Comparison of ENCODE assay signal across 8 cellular contexts in genomic region chr12:120013659-120014380, GRCh38. TPM values are rescaled to one million over a fixed set of nuclear protein-coding genes. Genes with fewer than 3 reads are reported as not detected.
DNase-seq lines count a peak whose midpoint lies in the region; ATAC-seq lines count a peak whose summit lies in the region.

No MANE protein-coding gene starts in this region.

- peak overlapping the region; percentile 95 for H3K27ac ChIP-seq in CD4-positive, alpha-beta memory T cell (ENCODE audit: low read depth, low read length)

- POLR2A ChIA-PET in CD4-positive, alpha-beta memory T cell (lab: Charles Lee; ENCODE audit: partially characterized antibody) = interaction anchor here (0.7 to 10.9 kb wide), 17 partner anchors 9 to 288 kb away, joined by 3 to 236 read pairs (median 4); partner anchors contain the start of genes BICDL1, RAB35, RNU4-1 and RNU4-2

- H3K4me3 Mint-ChIP-seq in CD4-positive, alpha-beta memory T cell = peak overlapping the region; percentile 45 to 81 (median 72)
- H3K4me3 Mint-ChIP-seq in activated naive CD4-positive, alpha-beta T cell treated with anti-CD3 and anti-CD28 coated beads, Interleukin-2, amount 50 U/mL, for 24 hours = peak overlapping the region; percentile 83

- intact Hi-C loops in CD4-positive, alpha-beta memory T cell (cut with micrococcal nuclease) = no loop called here

- H3K27me3 ChIP-seq in CD4-positive, alpha-beta memory T cell (ENCODE audit: insufficient read depth, low read length) = no peaks in the 10 kb centered on the region

- no peaks in the 10 kb centered on the region for H3K9me3 ChIP-seq in CD4-positive, alpha-beta memory T cell (ENCODE audit: control insufficient read depth in 1 of 2, low read length in 2 of 2)

- CTCF ChIA-PET in CD4-positive, alpha-beta memory T cell (lab: Charles Lee; ENCODE audit: partially characterized antibody) = interaction anchor here (0.9 to 1.2 kb wide), 2 partner anchors 25 to 73 kb away, joined by 3 to 4 read pairs; partner anchors contain the start of gene BICDL1

- H3K36me3 ChIP-seq in CD4-positive, alpha-beta memory T cell (ENCODE audit: insufficient read depth, low read length) = no peaks in the 10 kb centered on the region

- H3K27ac Mint-ChIP-seq in CD4-positive, alpha-beta memory T cell = peak overlapping the region; percentile 95 to 100 (median 99)
- H3K27ac Mint-ChIP-seq in activated naive CD4-positive, alpha-beta T cell treated with anti-CD3 and anti-CD28 coated beads, Interleukin-2, amount 50 U/mL, for 24 hours = peak overlapping the region; percentile 100

- H3K9me3 Mint-ChIP-seq in CD4-positive, alpha-beta memory T cell = no peaks in the 10 kb centered on the region
- H3K9me3 Mint-ChIP-seq in activated naive CD4-positive, alpha-beta T cell treated with anti-CD3 and anti-CD28 coated beads, Interleukin-2, amount 50 U/mL, for 24 hours = peaks cover under 1% of the 10 kb centered on the region

- H3K4me1 ChIP-seq in CD4-positive, alpha-beta memory T cell (ENCODE audit: insufficient read depth, low read length) = peaks cover 72% of the 10 kb centered on the region

- ATAC-seq in GM21390 (IDR thresholded peaks at IDR 0.05; ENCODE audit: unreplicated experiment) (peak; percentile 63), HG02571 (IDR thresholded peaks at IDR 0.05; ENCODE audit: unreplicated experiment) (no peak)

- no peaks in the 10 kb centered on the region for H3K27me3 Mint-ChIP-seq in CD4-positive, alpha-beta memory T cell
- no peaks in the 10 kb centered on the region for H3K27me3 Mint-ChIP-seq in activated naive CD4-positive, alpha-beta T cell treated with anti-CD3 and anti-CD28 coated beads, Interleukin-2, amount 50 U/mL, for 24 hours

- peaks cover 3 to 23% of the 10 kb centered on the region in 2 donors for H3K36me3 Mint-ChIP-seq in CD4-positive, alpha-beta memory T cell
- peaks cover 34% of the 10 kb centered on the region for H3K36me3 Mint-ChIP-seq in activated naive CD4-positive, alpha-beta T cell treated with anti-CD3 and anti-CD28 coated beads, Interleukin-2, amount 50 U/mL, for 24 hours

- peak; percentile 76 to 92 (median 83) for DNase-seq in CD4-positive, alpha-beta memory T cell
- DNase-seq in LoVo (ENCODE audit: low spot score) = peak; percentile 79
- no peak for DNase-seq in NOMO-1 treated with dmso at 0.1 percent for 144 hours (lab: John Stamatoyannopoulos, UW; ENCODE audit: unreplicated experiment)
- DNase-seq in KG1 (lab: John Stamatoyannopoulos, UW) = no peak
- no peak for DNase-seq in SKM-1 treated with dmso at 0.1 percent for 144 hours (lab: John Stamatoyannopoulos, UW; ENCODE audit: unreplicated experiment)

- H3K4me3 ChIP-seq in CD4-positive, alpha-beta memory T cell (ENCODE audit: low read length in 2 of 2) = no peak overlapping the region

- H3K4me1 Mint-ChIP-seq in CD4-positive, alpha-beta memory T cell = peaks cover 45 to 77% (median 54%) of the 10 kb centered on the region in 4 donors
- H3K4me1 Mint-ChIP-seq in activated naive CD4-positive, alpha-beta T cell treated with anti-CD3 and anti-CD28 coated beads, Interleukin-2, amount 50 U/mL, for 24 hours = peaks cover 92% of the 10 kb centered on the region

RNA-seq across cellular contexts. Expression of gene BICDL1, which starts 24.8 kb away (rescaled TPM):
- 100 to 1,000 TPM; 143 to 153 TPM for total RNA-seq in CD4-positive, alpha-beta memory T cell
- polyA plus RNA-seq in CD4-positive, alpha-beta memory T cell = 1 to 10 TPM; 2.3 to 3.0 TPM

Comparison
In these comparisons a context has a peak if more than half of its experiments do, and no peak if none do; other contexts are left out.
1. DNase-seq: peak in CD4-positive, alpha-beta memory T cell (5 of 5) and LoVo (single experiment); none in NOMO-1 treated with dmso at 0.1 percent for 144 hours (single experiment), KG1 (single experiment) and SKM-1 treated with dmso at 0.1 percent for 144 hours (single experiment).